In the genomic region with DNA sequence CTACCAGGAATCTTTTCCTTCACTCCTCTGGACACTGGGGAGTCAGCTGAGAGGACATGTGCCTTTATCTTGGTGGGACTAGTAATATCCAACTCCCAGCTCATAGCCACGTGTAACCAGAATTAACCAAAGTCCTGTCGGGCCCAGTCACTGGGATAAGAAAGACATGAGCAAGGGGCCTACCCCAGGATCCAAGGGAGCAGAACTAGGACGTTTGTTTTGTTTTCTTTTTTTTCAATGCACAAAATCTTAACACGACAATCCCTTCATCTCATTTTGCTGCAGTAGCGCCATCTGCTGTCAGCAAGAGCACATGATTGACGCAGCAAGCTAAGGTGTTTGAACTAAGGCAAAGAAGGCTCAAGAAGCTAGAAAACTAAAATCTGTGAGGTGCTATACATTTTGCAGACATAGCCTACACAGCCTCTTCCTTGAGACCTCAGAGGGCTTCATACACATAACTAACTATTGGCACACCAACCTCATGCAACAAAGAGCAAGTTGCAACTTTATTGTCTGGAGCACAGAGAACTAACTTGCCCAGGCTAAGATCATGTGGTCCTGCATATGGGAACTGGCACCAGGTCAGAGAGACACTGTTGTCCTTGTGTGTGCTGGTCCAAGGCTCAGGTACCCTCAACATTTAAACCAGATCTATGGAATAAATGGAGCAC, we compare ENCODE assay signal across 8 cellular contexts. TPM values are rescaled to one million over a fixed set of nuclear protein-coding genes. Genes with fewer than 3 reads are reported as not detected.
A peak's percentile ranks its signal among the peaks of the same experiment; 100 is the strongest.
DNase-seq lines count a peak whose midpoint lies in the region; ATAC-seq and TF ChIP-seq lines count a peak whose summit lies in the region.

No MANE protein-coding gene starts in this region.

- no peaks in the 10 kb centered on the region for H4K20me1 ChIP-seq in H9 (ENCODE audit: control insufficient read depth, insufficient read depth, insufficient read length)
- H4K20me1 ChIP-seq in OCI-LY3 (ENCODE audit: insufficient read depth, low read length), result no peaks in the 10 kb centered on the region

- H3K4me1 Mint-ChIP-seq in H9, result peaks cover 3 to 4% of the 10 kb centered on the region in 2 experiments; a peak in 3 of 4 replicates
- peaks cover 19 to 55% of the 10 kb centered on the region in 2 donors for H3K4me1 Mint-ChIP-seq in natural killer cell

- no peak overlapping the region for H3K9ac ChIP-seq in H9 (ENCODE audit: extremely low read depth, insufficient read length, low read length)
- H3K9ac ChIP-seq in OCI-LY3 (ENCODE audit: low read length), result no peak overlapping the region

- no peaks in the 10 kb centered on the region; a peak in 1 of 7 replicates for H3K36me3 Mint-ChIP-seq in H9 (ENCODE audit: insufficient read depth in 1 of 3, low read depth in 3 of 3)
- H3K36me3 Mint-ChIP-seq in natural killer cell, result peaks cover 16% of the 10 kb centered on the region

- H3K23ac ChIP-seq in H9 (ENCODE audit: insufficient read length, low read depth, low read length), result no peak overlapping the region

- H3K4me3 ChIP-seq in BE2C (ENCODE audit: low read depth, low read length) (no peak overlapping the region), OCI-LY3 (ENCODE audit: low read length) (no peak overlapping the region), epithelial cell of proximal tubule (ENCODE audit: low read depth, low read length) (no peak overlapping the region)

- H3K56ac ChIP-seq in H9 (ENCODE audit: insufficient read length, low read depth, low read length), result no peak overlapping the region

- H3K27me3 ChIP-seq in BE2C (no peaks in the 10 kb centered on the region), H9 (ENCODE audit: insufficient read depth, low read length) (no peaks in the 10 kb centered on the region), OCI-LY3 (ENCODE audit: low read depth, low read length) (no peaks in the 10 kb centered on the region)

- no peak overlapping the region for H4K5ac ChIP-seq in H9 (ENCODE audit: insufficient read length, low read depth, low read length)

- H3K27ac ChIP-seq in H9 (ENCODE audit: insufficient read length, low read depth, low read length) (no peak overlapping the region), OCI-LY3 (ENCODE audit: low read length) (no peak overlapping the region)

- TF ChIP-seq CTCF in BE2C (IDR thresholded peaks at IDR 0.05; ENCODE audit: low read depth, low read length), result peak; percentile 97
- TF ChIP-seq CTCF in H9 (conservative IDR thresholded peaks at IDR 0.05), result peak; percentile 92
- peak; percentile 98 for TF ChIP-seq CTCF in OCI-LY3 (IDR thresholded peaks at IDR 0.05; ENCODE audit: low read depth, low read length)
- TF ChIP-seq CTCF in epithelial cell of proximal tubule (conservative IDR thresholded peaks at IDR 0.05; ENCODE audit: low read depth, low read length), result peak; percentile 93
- peak; percentile 90 for TF ChIP-seq CTCF in natural killer cell (IDR thresholded peaks at IDR 0.05)

- H3K27ac Mint-ChIP-seq in H9, result no peak overlapping the region; a peak in 2 of 7 replicates
- H3K27ac Mint-ChIP-seq in natural killer cell, result peak overlapping the region; percentile 49 to 85

- H3K18ac ChIP-seq in H9 (ENCODE audit: insufficient read length, low read depth, low read length), result no peak overlapping the region

- peak; percentile 69 for DNase-seq in BE2C
- peak; percentile 62 for DNase-seq in H9
- DNase-seq in activated T-cell treated with anti-CD3 and anti-CD28 coated beads for 4 hours, result peak; percentile 50
- no peak for DNase-seq in epithelial cell of proximal tubule (ENCODE audit: low read depth)
- peak; percentile 59 for DNase-seq in natural killer cell
- peak; percentile 75 for DNase-seq in stimulated activated naive CD8-positive, alpha-beta T cell treated with anti-CD3 and anti-CD28 coated beads, Interleukin-15, Interleukin-2, amounts not matched to agents 100 U/mL and 50 U/mL, for 24 hours

- H3K4ac ChIP-seq in H9 (ENCODE audit: low read depth, low read length), result no peak overlapping the region

- H2AK5ac ChIP-seq in H9 (ENCODE audit: insufficient read length, low read length), result no peak overlapping the region

- H3K23me2 ChIP-seq in H9 (ENCODE audit: insufficient read length, low read depth, low read length, poor library complexity, severe bottlenecking), result no peaks in the 10 kb centered on the region

- H2BK120ac ChIP-seq in H9 (ENCODE audit: low read depth, low read length, poor library complexity, severe bottlenecking), result no peak overlapping the region

- H2BK5ac ChIP-seq in H9 (ENCODE audit: insufficient read length, low read length), result no peak overlapping the region

- H2BK12ac ChIP-seq in H9 (ENCODE audit: insufficient read length, low read depth, low read length), result no peak overlapping the region

- H3K36me3 ChIP-seq in BE2C, result peaks cover 17% of the 10 kb centered on the region
- H3K36me3 ChIP-seq in OCI-LY3 (replicated peaks; ENCODE audit: low read depth, low read length), result peaks cover 15% of the 10 kb centered on the region

- no peak overlapping the region for H4K91ac ChIP-seq in H9 (ENCODE audit: insufficient read length, low read depth, low read length)

- intact Hi-C loops in natural killer cell (cut with micrococcal nuclease), result loop anchor here (1.0 to 10.0 kb wide), 3 partner anchors 73 to 273 kb away; no protein-coding TSS in a partner anchor

- WGBS in H9 (ENCODE audit: extremely low coverage, insufficient read length, low lambda C conversion rate), result no CpG with 5 or more reads among the region's 6 CpGs

- H3K4me1 ChIP-seq in BE2C (no peaks in the 10 kb centered on the region), H9 (ENCODE audit: insufficient read depth, low read length) (no peaks in the 10 kb centered on the region), OCI-LY3 (ENCODE audit: low read length) (peaks cover 33% of the 10 kb centered on the region)

- H3K9me3 Mint-ChIP-seq in H9 (no peaks in the 10 kb centered on the region), natural killer cell (no peaks in the 10 kb centered on the region)

- no peaks in the 10 kb centered on the region for H3K79me1 ChIP-seq in H9 (ENCODE audit: insufficient read depth, low read depth, low read length, poor library complexity, severe bottlenecking)

- H3K4me3 Mint-ChIP-seq in H9 (no peak overlapping the region), natural killer cell (no peak overlapping the region)

- ATAC-seq in natural killer cell (peak; percentile 59 to 61 (median 60)), HG02840 (IDR thresholded peaks at IDR 0.05; ENCODE audit: low FRiP score, unreplicated experiment) (no peak)
- no peak for ATAC-seq in stimulated activated naive CD8-positive, alpha-beta T cell treated with anti-CD3 and anti-CD28 coated beads, Interleukin-15, Interleukin-2, amounts not matched to agents 100 U/mL and 50 U/mL, for 24 hours

- H2AFZ ChIP-seq in H9 (ENCODE audit: low read length) (no peak overlapping the region), OCI-LY3 (ENCODE audit: low read depth, low read length) (no peak overlapping the region)

- H2BK15ac ChIP-seq in H9 (ENCODE audit: low read depth, low read length), result no peak overlapping the region

- H3K9me3 ChIP-seq in BE2C (no peaks in the 10 kb centered on the region), H9 (ENCODE audit: control insufficient read depth, low read depth, low read length) (no peaks in the 10 kb centered on the region), OCI-LY3 (ENCODE audit: insufficient read depth, low read length) (no peaks in the 10 kb centered on the region)

- H3K14ac ChIP-seq in H9 (ENCODE audit: insufficient read depth, low read length), result no peak overlapping the region

- H3T11ph ChIP-seq in H9 (ENCODE audit: low read length), result no peak overlapping the region

- H3K27me3 Mint-ChIP-seq in H9 (ENCODE audit: low read depth) (no peaks in the 10 kb centered on the region), natural killer cell (ENCODE audit: low read depth in 2 of 2) (no peaks in the 10 kb centered on the region)

- H3K79me2 ChIP-seq in H9 (ENCODE audit: insufficient read depth, low read length), result no peaks in the 10 kb centered on the region
- H3K79me2 ChIP-seq in OCI-LY3 (ENCODE audit: low read length), result no peaks in the 10 kb centered on the region

- no peak overlapping the region for H2BK20ac ChIP-seq in H9 (ENCODE audit: low read depth, low read length, poor library complexity, severe bottlenecking)

- no peak overlapping the region for H4K8ac ChIP-seq in H9 (replicated peaks; ENCODE audit: insufficient read length, low read depth, low read length)

- no peak overlapping the region for H3K4me2 ChIP-seq in H9 (ENCODE audit: insufficient read depth, insufficient read length, low read length)
- H3K4me2 ChIP-seq in OCI-LY3 (ENCODE audit: low read length), result no peak overlapping the region

RNA-seq across cellular contexts. Expression of a gene that starts 43.6 kb away (rescaled TPM):
- not detected for polyA plus RNA-seq in BE2C (2012; ENCODE audit: insufficient read depth, insufficient read length, low read depth)
- total RNA-seq in H9 (2021) (not detected in 2 replicates), epithelial cell of proximal tubule (not detected in 2 replicates), natural killer cell (not detected)

Comparison
In these comparisons a context has a peak if more than half of its experiments do, and no peak if none do; other contexts are left out.
1. H3K27ac Mint-ChIP-seq: peak in natural killer cell (2 of 2); none in H9 (0 of 3).
2. ATAC-seq: peak in natural killer cell (3 of 3); none in stimulated activated naive CD8-positive, alpha-beta T cell treated with anti-CD3 and anti-CD28 coated beads, Interleukin-15, Interleukin-2, amounts not matched to agents 100 U/mL and 50 U/mL, for 24 hours (single experiment) and HG02840 (single experiment).
3. Peak in every context shown above with its lines, with median percentiles within 50 percentile points of each other: CTCF ChIP-seq.